ENCODE assay signal across 8 cellular contexts in genomic region chr2:75640621-75641121, GRCh38. TPM values are rescaled to one million over a fixed set of nuclear protein-coding genes. Genes with fewer than 3 reads are reported as not detected.
DNase-seq lines count a peak whose midpoint lies in the region; ATAC-seq and TF ChIP-seq lines count a peak whose summit lies in the region.

No MANE protein-coding gene starts in this region.

- ATAC-seq in HG02623 (IDR thresholded peaks at IDR 0.05; ENCODE audit: unreplicated experiment) (peak; percentile 99), left lobe of liver (peak; percentile 98)

- DNase-seq in 8988T: peak; percentile 18
- DNase-seq in NCI-H1048 (lab: John Stamatoyannopoulos, UW): peak; percentile 36
- DNase-seq in central memory CD4-positive, alpha-beta T cell: peak; percentile 28
- peak; percentile 58 for DNase-seq in left lobe of liver (ENCODE audit: low spot score)
- DNase-seq in stimulated activated CD4-positive, alpha-beta T cell treated with anti-CD3 and anti-CD28 coated beads, Interleukin-4, amount 100 ng/mL, for 48 hours (ENCODE audit: low read depth in 2 of 2): peak; percentile 32 to 52

- TF ChIP-seq CTCF in GM12874 (IDR thresholded peaks at IDR 0.05; ENCODE audit: insufficient read depth, low read depth, low read length) (peak; percentile 98), WI38 (IDR thresholded peaks at IDR 0.05; ENCODE audit: low read depth, low read length) (peak; percentile 100)

- no peak overlapping the region for H3K4me3 ChIP-seq in WI38 (ENCODE audit: low read depth, low read length)

RNA-seq across cellular contexts. Expression of gene MRPL19, which starts 5.9 kb away (rescaled TPM):
- total RNA-seq in left lobe of liver: 45.2 TPM
